9 cellular contexts compared by ENCODE assay signal in genomic region chr17:8154608-8155152, GRCh38. TPM values are rescaled to one million over a fixed set of nuclear protein-coding genes. Genes with fewer than 3 reads are reported as not detected.
DNase-seq lines count a peak whose midpoint lies in the region; ATAC-seq, FAIRE-seq and TF ChIP-seq lines count a peak whose summit lies in the region.
"Had no signal": no experiment of that assay in that cellular context is flagged by ENCODE, and none has a peak within 500 bp of the region (broad histone marks: within the 10 kb centered on the region; RNA-seq: fewer than 3 reads in every experiment).

No MANE protein-coding gene starts in this region.

- POLR2A ChIA-PET in A549 (lab: Yijun Ruan, JAX): interaction anchor here (0.5 to 1.9 kb wide), 6 partner anchors 15 to 671 kb away, joined by 3 to 26 read pairs (median 4); partner anchors contain the start of gene CTC1
- POLR2A ChIA-PET in endothelial cell of umbilical vein (lab: Charles Lee): interaction anchor here (1.8 kb wide), 1 partner anchor 19 kb away, joined by 17 read pairs; no protein-coding TSS in a partner anchor

- H3K9me3 ChIP-seq in A549: no peaks in the 10 kb centered on the region
- no peaks in the 10 kb centered on the region for H3K9me3 ChIP-seq in endothelial cell of umbilical vein (replicated peaks; ENCODE audit: control insufficient read depth, insufficient read depth, low read length)

- WGBS in A549 (ENCODE audit: missing lambda C conversion rate): 69% methylated on average over 11 of the region's 11 CpGs

- H3K36me3 ChIP-seq in endothelial cell of umbilical vein (ENCODE audit: control insufficient read depth in 2 of 2, extremely low read depth in 1 of 2, insufficient read depth in 2 of 2, low read length in 2 of 2): peaks cover 0 to 6% of the 10 kb centered on the region in 2 experiments

- no peak for ATAC-seq in A549
- no peak for ATAC-seq in HG02938 (IDR thresholded peaks at IDR 0.05; ENCODE audit: unreplicated experiment)
- no peak for ATAC-seq in GM21717 (IDR thresholded peaks at IDR 0.05; ENCODE audit: unreplicated experiment)

- H3K79me2 ChIP-seq in endothelial cell of umbilical vein (ENCODE audit: control insufficient read depth, insufficient read depth, low read length): peaks cover 8% of the 10 kb centered on the region

- FAIRE-seq in A549 (lab: Jason Lieb, UNC) (peak; percentile 7), endothelial cell of umbilical vein (lab: Jason Lieb, UNC) (no peak)

- no peaks in the 10 kb centered on the region for H3K27me3 ChIP-seq in endothelial cell of umbilical vein (ENCODE audit: control insufficient read depth in 2 of 2, insufficient read depth in 2 of 2, low read length in 2 of 2)

- peaks cover 2% of the 10 kb centered on the region for H3K27me3 Mint-ChIP-seq in nephron progenitor cell (ENCODE audit: low read depth, poor library complexity)
- no peaks in the 10 kb centered on the region for H3K27me3 Mint-ChIP-seq in activated T-cell treated with anti-CD3 and anti-CD28 coated beads, Interleukin-2, amount 50 U/mL, for 24 hours

- H3K9ac ChIP-seq in endothelial cell of umbilical vein (replicated peaks; ENCODE audit: extremely low read depth, insufficient read depth, low read length): peak overlapping the region; percentile 68

- peaks cover 3% of the 10 kb centered on the region for H3K36me3 Mint-ChIP-seq in nephron progenitor cell (ENCODE audit: low read depth)
- H3K36me3 Mint-ChIP-seq in activated T-cell treated with anti-CD3 and anti-CD28 coated beads, Interleukin-2, amount 50 U/mL, for 24 hours (ENCODE audit: low read depth): peaks cover 33% of the 10 kb centered on the region

- intact Hi-C loops in endothelial cell of umbilical vein (cut with micrococcal nuclease): loop anchor here (1.0 kb wide), 2 partner anchors 35 to 267 kb away; no protein-coding TSS in a partner anchor

- TF ChIP-seq CTCF in A549 (IDR thresholded peaks at IDR 0.05): no peak
- TF ChIP-seq CTCF in endothelial cell of umbilical vein (IDR thresholded peaks at IDR 0.05; ENCODE audit: extremely low read depth in 1 of 2, insufficient read depth in 1 of 2, low read depth in 1 of 2, low read length in 2 of 2): no peak
- no peak for TF ChIP-seq CTCF in nephron progenitor cell (IDR thresholded peaks at IDR 0.05)
- TF ChIP-seq CTCF in GM10266 (IDR thresholded peaks at IDR 0.05; ENCODE audit: control insufficient read depth, insufficient read depth, low read depth, missing control alignments): no peak

- BruUV-seq in endothelial cell of umbilical vein (replicated peaks; lab: Mats Ljungman, UMichigan): no TSS peak

- peak overlapping the region; percentile 40 for H3K27ac Mint-ChIP-seq in nephron progenitor cell
- no peak overlapping the region for H3K27ac Mint-ChIP-seq in activated T-cell treated with anti-CD3 and anti-CD28 coated beads, Interleukin-2, amount 50 U/mL, for 24 hours

- H2AFZ ChIP-seq in endothelial cell of umbilical vein (ENCODE audit: low read depth, low read length): no peak overlapping the region

- DNase-seq in A549 (ENCODE audit: low read depth in 1 of 2, low spot score in 1 of 2): no peak
- DNase-seq in NAMALWA (ENCODE audit: low spot score): peak; percentile 14
- DNase-seq in endothelial cell of umbilical vein (ENCODE audit: low read depth, low spot score): no peak
- DNase-seq in nephron progenitor cell: no peak
- no peak for DNase-seq in activated T-cell treated with anti-CD3 and anti-CD28 coated beads, Interleukin-2, amount 50 U/mL, for 24 hours
- no peak for DNase-seq in GM10266 (ENCODE audit: extremely low spot score)

- CTCF ChIA-PET in A549 (lab: Yijun Ruan, JAX): interaction anchor here (1.0 to 19.5 kb wide), 9 partner anchors 16 to 146 kb away, joined by 3 to 601 read pairs (median 5); no protein-coding TSS in a partner anchor
- CTCF ChIA-PET in endothelial cell of umbilical vein (lab: Charles Lee): interaction anchor here (0.6 to 2.0 kb wide), 4 partner anchors 13 to 36 kb away, joined by 3 to 11 read pairs (median 3); no protein-coding TSS in a partner anchor

- TF ChIP-seq RAD21 in A549 (conservative IDR thresholded peaks at IDR 0.05 in 1 of 2, IDR thresholded peaks at IDR 0.05 in 1 of 2): no peak

- H3K4me3 ChIP-seq in A549 (peak overlapping the region; percentile 65; the same call in 2 of the 3 replicates), endothelial cell of umbilical vein (replicated peaks in 1 of 3; ENCODE audit: insufficient read depth in 1 of 3, low read depth in 1 of 3, low read length in 3 of 3) (no peak overlapping the region)

- peaks cover 12% of the 10 kb centered on the region for H3K4me1 Mint-ChIP-seq in nephron progenitor cell
- peaks cover 49% of the 10 kb centered on the region for H3K4me1 Mint-ChIP-seq in activated T-cell treated with anti-CD3 and anti-CD28 coated beads, Interleukin-2, amount 50 U/mL, for 24 hours (ENCODE audit: low read depth)

- no peak for TF ChIP-seq POLR2A in A549 (IDR thresholded peaks at IDR 0.05; ENCODE audit: low read length)
- no peak for TF ChIP-seq POLR2A in endothelial cell of umbilical vein (IDR thresholded peaks at IDR 0.05; ENCODE audit: low read depth, low read length)

- dilution Hi-C loops in endothelial cell of umbilical vein (cut with MboI; ENCODE audit: extremely low pct_ligation_motif_present, low sequenced_read_pairs): no loop called here

- H3K27ac ChIP-seq in A549 (peak overlapping the region; percentile 89 to 93), endothelial cell of umbilical vein (ENCODE audit: insufficient read depth, low read depth, low read length) (peak overlapping the region; percentile 99)

- H3K4me1 ChIP-seq in A549: peaks cover 50% of the 10 kb centered on the region
- peaks cover 48% of the 10 kb centered on the region for H3K4me1 ChIP-seq in endothelial cell of umbilical vein (ENCODE audit: control insufficient read depth, extremely low read depth, insufficient read depth, low read length)

- H3K4me3 Mint-ChIP-seq in nephron progenitor cell: no peak overlapping the region
- H3K4me3 Mint-ChIP-seq in activated T-cell treated with anti-CD3 and anti-CD28 coated beads, Interleukin-2, amount 50 U/mL, for 24 hours: no peak overlapping the region

- no peaks in the 10 kb centered on the region for H3K9me1 ChIP-seq in endothelial cell of umbilical vein (replicated peaks; ENCODE audit: control insufficient read depth, extremely low read depth, insufficient read depth, low read length)

- no peaks in the 10 kb centered on the region for H4K20me1 ChIP-seq in endothelial cell of umbilical vein (replicated peaks; ENCODE audit: control insufficient read depth, extremely low read depth, insufficient read depth, low read length)

- no peak for TF ChIP-seq EP300 in A549 (IDR thresholded peaks at IDR 0.05)

- peak overlapping the region; percentile 78 for H3K4me2 ChIP-seq in A549
- H3K4me2 ChIP-seq in endothelial cell of umbilical vein (ENCODE audit: insufficient read depth, low read length): peak overlapping the region; percentile 9

- no peaks in the 10 kb centered on the region for H3K9me3 Mint-ChIP-seq in nephron progenitor cell
- H3K9me3 Mint-ChIP-seq in activated T-cell treated with anti-CD3 and anti-CD28 coated beads, Interleukin-2, amount 50 U/mL, for 24 hours: no peaks in the 10 kb centered on the region

RNA-seq across cellular contexts. Expression of gene PER1, which starts 2.5 kb away (rescaled TPM):
- polyA plus RNA-seq in A549 (2011; rRNA removed) (5.5 and 5.6 TPM in 2 replicates), A549 (2017; fragmentation: RNase III; extraction: RNeasy Plus Mini Kit Qiagen cat#74134 plus additional on column Dnase treatment) (6.8 to 8.7 TPM (median 8.4 TPM) in 3 replicates), endothelial cell of umbilical vein (12.1 and 13.6 TPM in 2 replicates)
- polyA plus RNA-seq in A549 (2012; cell fraction: cytosol; rRNA removed): 7.4 and 10.9 TPM in 2 replicates
- 53.8 and 57.6 TPM in 2 replicates for polyA plus RNA-seq in A549 (2012; cell fraction: nucleus; rRNA removed)
- polyA minus RNA-seq in A549 (2011; rRNA and poly(A)+ RNA removed): 13.7 and 34.7 TPM in 2 replicates
- 32.1 and 36.5 TPM in 2 replicates for total RNA-seq in endothelial cell of umbilical vein
- polyA plus RNA-seq in endothelial cell of umbilical vein (2011; cell fraction: cytosol; rRNA removed): 4.5 and 8.9 TPM in 2 replicates
- 62.6 and 82.7 TPM in 2 replicates for polyA plus RNA-seq in endothelial cell of umbilical vein (2011; cell fraction: nucleus; rRNA removed)
- 11.4 and 13.3 TPM in 2 replicates for polyA plus RNA-seq in endothelial cell of umbilical vein (2012)
- 22.8 and 40.7 TPM in 2 replicates for polyA minus RNA-seq in endothelial cell of umbilical vein
- 12.3 TPM for polyA minus RNA-seq in endothelial cell of umbilical vein (2011; cell fraction: cytosol; rRNA and poly(A)+ RNA removed)
- polyA minus RNA-seq in endothelial cell of umbilical vein (2011; cell fraction: nucleus; rRNA and poly(A)+ RNA removed): 49.0 and 77.9 TPM in 2 replicates

RNA-seq across cellular contexts. Expression of gene VAMP2, which starts 8.1 kb away (rescaled TPM):
- polyA plus RNA-seq in A549 (2011; rRNA removed): 21.7 and 24.7 TPM in 2 replicates
- 20.5 and 26.1 TPM in 2 replicates for polyA plus RNA-seq in A549 (2012; cell fraction: cytosol; rRNA removed)
- 23.5 and 36.3 TPM in 2 replicates for polyA plus RNA-seq in A549 (2012; cell fraction: nucleus; rRNA removed)
- polyA plus RNA-seq in A549 (2017; fragmentation: RNase III; extraction: RNeasy Plus Mini Kit Qiagen cat#74134 plus additional on column Dnase treatment): 19.2 to 23.3 TPM (median 19.3 TPM) in 3 replicates
- 8.5 and 9.5 TPM in 2 replicates for polyA minus RNA-seq in A549 (2011; rRNA and poly(A)+ RNA removed)
- 31.7 and 35.9 TPM in 2 replicates for total RNA-seq in endothelial cell of umbilical vein
- 28.7 and 38.0 TPM in 2 replicates for polyA plus RNA-seq in endothelial cell of umbilical vein
- 28.5 and 29.9 TPM in 2 replicates for polyA plus RNA-seq in endothelial cell of umbilical vein (2011; cell fraction: cytosol; rRNA removed)
- polyA plus RNA-seq in endothelial cell of umbilical vein (2011; cell fraction: nucleus; rRNA removed): 40.8 and 49.0 TPM in 2 replicates
- polyA plus RNA-seq in endothelial cell of umbilical vein (2012): 26.6 and 29.8 TPM in 2 replicates
- 14.1 and 18.6 TPM in 2 replicates for polyA minus RNA-seq in endothelial cell of umbilical vein
- 4.8 TPM for polyA minus RNA-seq in endothelial cell of umbilical vein (2011; cell fraction: cytosol; rRNA and poly(A)+ RNA removed)
- 12.2 and 14.6 TPM in 2 replicates for polyA minus RNA-seq in endothelial cell of umbilical vein (2011; cell fraction: nucleus; rRNA and poly(A)+ RNA removed)

RNA-seq across cellular contexts. Expression of gene TMEM107, which starts 21.5 kb away (rescaled TPM):
- polyA plus RNA-seq in A549 (2011; rRNA removed) (21.8 and 22.8 TPM in 2 replicates), A549 (2017; fragmentation: RNase III; extraction: RNeasy Plus Mini Kit Qiagen cat#74134 plus additional on column Dnase treatment) (16.0 to 19.2 TPM (median 17.0 TPM) in 3 replicates), endothelial cell of umbilical vein (31.6 and 36.9 TPM in 2 replicates)
- 27.0 and 28.5 TPM in 2 replicates for polyA plus RNA-seq in A549 (2012; cell fraction: cytosol; rRNA removed)
- polyA plus RNA-seq in A549 (2012; cell fraction: nucleus; rRNA removed): 17.3 and 18.3 TPM in 2 replicates
- polyA minus RNA-seq in A549 (2011; rRNA and poly(A)+ RNA removed): 94.8 and 135 TPM in 2 replicates
- total RNA-seq in endothelial cell of umbilical vein: 20.0 and 20.4 TPM in 2 replicates
- polyA plus RNA-seq in endothelial cell of umbilical vein (2011; cell fraction: cytosol; rRNA removed): 19.7 and 20.9 TPM in 2 replicates
- polyA plus RNA-seq in endothelial cell of umbilical vein (2011; cell fraction: nucleus; rRNA removed): 13.5 and 14.4 TPM in 2 replicates
- polyA plus RNA-seq in endothelial cell of umbilical vein (2012): 15.9 and 18.3 TPM in 2 replicates
- 80.7 and 114 TPM in 2 replicates for polyA minus RNA-seq in endothelial cell of umbilical vein
- 29.3 TPM for polyA minus RNA-seq in endothelial cell of umbilical vein (2011; cell fraction: cytosol; rRNA and poly(A)+ RNA removed)
- 65.0 and 76.3 TPM in 2 replicates for polyA minus RNA-seq in endothelial cell of umbilical vein (2011; cell fraction: nucleus; rRNA and poly(A)+ RNA removed)

RNA-seq across cellular contexts. Expression of gene HES7, which starts 30.8 kb away (rescaled TPM):
- polyA plus RNA-seq in A549 (2011; rRNA removed) (0.56 and 0.58 TPM in 2 replicates), A549 (2017; fragmentation: RNase III; extraction: RNeasy Plus Mini Kit Qiagen cat#74134 plus additional on column Dnase treatment) (0.67 to 1.4 TPM (median 0.72 TPM) in 3 replicates), endothelial cell of umbilical vein (0.19 and 0.33 TPM in 2 replicates)
- 1.9 and 2.5 TPM in 2 replicates for polyA plus RNA-seq in A549 (2012; cell fraction: cytosol; rRNA removed)
- polyA plus RNA-seq in A549 (2012; cell fraction: nucleus; rRNA removed): 5.0 and 10.2 TPM in 2 replicates
- 0.24 and 0.50 TPM in 2 replicates for polyA minus RNA-seq in A549 (2011; rRNA and poly(A)+ RNA removed)
- 0.51 TPM in 1 of 2 replicates, not detected in the other for total RNA-seq in endothelial cell of umbilical vein
- polyA plus RNA-seq in endothelial cell of umbilical vein (2011; cell fraction: cytosol; rRNA removed): not detected in 2 replicates
- polyA plus RNA-seq in endothelial cell of umbilical vein (2011; cell fraction: nucleus; rRNA removed): 0.35 and 0.45 TPM in 2 replicates
- 0.50 and 0.56 TPM in 2 replicates for polyA plus RNA-seq in endothelial cell of umbilical vein (2012)
- polyA minus RNA-seq in endothelial cell of umbilical vein: not detected in 2 replicates
- polyA minus RNA-seq in endothelial cell of umbilical vein (2011; cell fraction: cytosol; rRNA and poly(A)+ RNA removed): 21.1 TPM
- not detected in 2 replicates for polyA minus RNA-seq in endothelial cell of umbilical vein (2011; cell fraction: nucleus; rRNA and poly(A)+ RNA removed)
- total RNA-seq: lung microvascular endothelial cell had no signal

RNA-seq across cellular contexts. Expression of gene BORCS6, which starts 35.3 kb away (rescaled TPM):
- 3.0 and 3.3 TPM in 2 replicates for polyA plus RNA-seq in A549 (2011; rRNA removed)
- 4.7 and 6.0 TPM in 2 replicates for polyA plus RNA-seq in A549 (2012; cell fraction: cytosol; rRNA removed)
- polyA plus RNA-seq in A549 (2012; cell fraction: nucleus; rRNA removed): 5.1 and 6.7 TPM in 2 replicates
- polyA plus RNA-seq in A549 (2017; fragmentation: RNase III; extraction: RNeasy Plus Mini Kit Qiagen cat#74134 plus additional on column Dnase treatment): 4.1 to 6.6 TPM (median 6.1 TPM) in 3 replicates
- 3.4 and 3.8 TPM in 2 replicates for polyA minus RNA-seq in A549 (2011; rRNA and poly(A)+ RNA removed)
- total RNA-seq in endothelial cell of umbilical vein: 8.3 and 9.0 TPM in 2 replicates
- 8.0 and 9.7 TPM in 2 replicates for polyA plus RNA-seq in endothelial cell of umbilical vein
- polyA plus RNA-seq in endothelial cell of umbilical vein (2011; cell fraction: cytosol; rRNA removed): 4.8 and 6.6 TPM in 2 replicates
- polyA plus RNA-seq in endothelial cell of umbilical vein (2011; cell fraction: nucleus; rRNA removed): 2.5 and 2.8 TPM in 2 replicates
- polyA plus RNA-seq in endothelial cell of umbilical vein (2012): 3.7 and 4.4 TPM in 2 replicates
- polyA minus RNA-seq in endothelial cell of umbilical vein: 3.1 and 4.6 TPM in 2 replicates
- polyA minus RNA-seq in endothelial cell of umbilical vein (2011; cell fraction: cytosol; rRNA and poly(A)+ RNA removed): 8.5 TPM
- polyA minus RNA-seq in endothelial cell of umbilical vein (2011; cell fraction: nucleus; rRNA and poly(A)+ RNA removed): 1.0 and 2.1 TPM in 2 replicates
